ENCODE assay signal across 1 cellular context in genomic region chr22:48968201-48968959, GRCh38.
TF ChIP-seq lines count a peak whose summit lies in the region.

No MANE protein-coding gene starts in this region.

TF ChIP-seq in K562, 482 proteins besides CTCF, POLR2A, EP300 and RAD21 (continued from another document):
- no peak for TF ChIP-seq ZNF584 (CRISPR knock-in tag; IDR thresholded peaks at IDR 0.05; ENCODE audit: low read depth)
- no peak for TF ChIP-seq MAFG (tag; conservative IDR thresholded peaks at IDR 0.05)
- no peak for TF ChIP-seq ZNF224 (CRISPR knock-in tag; IDR thresholded peaks at IDR 0.05)
- no peak for TF ChIP-seq ZNF165 (CRISPR knock-in tag; IDR thresholded peaks at IDR 0.05; ENCODE audit: borderline replicate concordance)
- no peak for TF ChIP-seq ZNF175 (CRISPR knock-in tag; IDR thresholded peaks at IDR 0.05; ENCODE audit: low read depth)
- TF ChIP-seq PHF8 (IDR thresholded peaks at IDR 0.05; ENCODE audit: borderline replicate concordance, low read length) = no peak
- no peak for TF ChIP-seq TARDBP (IDR thresholded peaks at IDR 0.05)
TF ChIP-seq in K562: peak in this region for 0.
